In genomic region chr11:87425943-87426342, GRCh38 we compare ENCODE assay signal across 22 cellular contexts.
DNase-seq lines count a peak whose midpoint lies in the region; TF ChIP-seq lines count a peak whose summit lies in the region.
"Had no signal": no experiment of that assay in that cellular context is flagged by ENCODE, and none has a peak within 500 bp of the region (broad histone marks: within the 10 kb centered on the region; RNA-seq: fewer than 3 reads in every experiment).

No MANE protein-coding gene starts in this region.

- no peaks in the 10 kb centered on the region for H3K27me3 ChIP-seq in adipocyte (replicated peaks; ENCODE audit: control insufficient read depth, insufficient read depth, low read length)

- H3K4me3 ChIP-seq in AG10803 (ENCODE audit: low read length) = no peak overlapping the region
- no peak overlapping the region for H3K4me3 ChIP-seq in adipocyte (ENCODE audit: low read length)
- H3K4me3 ChIP-seq: HAP-1 had no signal

- H3K9me3 ChIP-seq in adipocyte (ENCODE audit: control insufficient read depth, low read length) = no peaks in the 10 kb centered on the region
- H3K9me3 ChIP-seq: HAP-1, SK-N-SH had no signal

- H3K9ac ChIP-seq in adipocyte (ENCODE audit: low read length) = no peak overlapping the region
- H3K9ac ChIP-seq: SK-N-SH had no signal

- DNase-seq in AG10803 (ENCODE audit: low read depth) (peak; percentile 88), HT1080 (ENCODE audit: low read depth) (peak; percentile 8), adipocyte (ENCODE audit: low read depth) (peak; percentile 38), kidney glomerular epithelial cell (lab: John Stamatoyannopoulos, UW) (peak; percentile 83), activated gamma-delta T cell (lab: John Stamatoyannopoulos, UW) (no peak), KG1 (lab: John Stamatoyannopoulos, UW) (no peak), LoVo (ENCODE audit: low spot score) (no peak), NCI-H1092 treated with DMSO at 0.1 percent for 48 hours (lab: John Stamatoyannopoulos, UW) (no peak)
- DNase-seq: activated CD4-positive, alpha-beta memory T cell treated with anti-CD3 and anti-CD28 coated beads for 36 hours; amygdala; CD4-positive, CD25-positive, alpha-beta regulatory T cell; central memory CD4-positive, alpha-beta T cell; erythroblast; left colon; NCI-H1930; NCI-H446 treated with DMSO at 0.1 percent for 48 hours; RPMI8226; SK-N-SH; small intestine; stimulated activated CD4-positive, alpha-beta T cell treated with anti-CD3 and anti-CD28 coated beads, Interleukin-2, amount 100 ng/mL, for 48 hours; stimulated activated naive CD4-positive, alpha-beta T cell treated with Interleukin-2 at 50 U/mL for 16 hours had no signal

- TF ChIP-seq CTCF in AG10803 (conservative IDR thresholded peaks at IDR 0.05; ENCODE audit: low read length) = no peak

- no peaks in the 10 kb centered on the region for H3K36me3 ChIP-seq in adipocyte (ENCODE audit: control insufficient read depth, insufficient read depth, low read length, severe bottlenecking)
- H3K36me3 ChIP-seq: HAP-1 had no signal

- peaks cover 32% of the 10 kb centered on the region for H3K4me1 ChIP-seq in adipocyte (ENCODE audit: control insufficient read depth, insufficient read depth, low read length)
- H3K4me1 ChIP-seq: HAP-1 had no signal

Comparison
In these comparisons a context has a peak if more than half of its experiments do, and no peak if none do; other contexts are left out.
1. DNase-seq: peak in AG10803 (single experiment), HT1080 (single experiment), adipocyte (single experiment) and kidney glomerular epithelial cell (single experiment); none in activated gamma-delta T cell (single experiment), KG1 (single experiment), LoVo (single experiment) and NCI-H1092 treated with DMSO at 0.1 percent for 48 hours (single experiment).